11 cellular contexts compared by ENCODE assay signal in genomic region chr15:99365232-99365631, GRCh38.
DNase-seq lines count a peak whose midpoint lies in the region; ATAC-seq, FAIRE-seq and TF ChIP-seq lines count a peak whose summit lies in the region.
"Had no signal": no experiment of that assay in that cellular context is flagged by ENCODE, and none has a peak within 500 bp of the region (broad histone marks: within the 10 kb centered on the region; RNA-seq: fewer than 3 reads in every experiment).

No MANE protein-coding gene starts in this region.

- H3K9me3 ChIP-seq in suprapubic skin = no peaks in the 10 kb centered on the region
- H3K9me3 ChIP-seq: SJSA1 had no signal

- H3K4me3 Mint-ChIP-seq in glutamatergic neuron (ENCODE audit: unreplicated experiment) = no peak overlapping the region
- H3K4me3 Mint-ChIP-seq: activated CD4-positive, alpha-beta T cell treated with anti-CD3 and anti-CD28 coated beads for 36 hours; effector memory CD8-positive, alpha-beta T cell had no signal

- H3K27me3 Mint-ChIP-seq in glutamatergic neuron (ENCODE audit: unreplicated experiment) = peaks cover 2% of the 10 kb centered on the region
- H3K27me3 Mint-ChIP-seq: activated CD4-positive, alpha-beta T cell treated with anti-CD3 and anti-CD28 coated beads for 36 hours; effector memory CD8-positive, alpha-beta T cell had no signal

- H3K9me3 Mint-ChIP-seq in glutamatergic neuron (ENCODE audit: unreplicated experiment) = peaks cover 1% of the 10 kb centered on the region

- WGBS in suprapubic skin = 79% methylated on average over 1 of the region's 1 CpG

- TF ChIP-seq POLR2A in GM12892 (IDR thresholded peaks at IDR 0.05; ENCODE audit: low read depth, low read length) = no peak
- TF ChIP-seq POLR2A in suprapubic skin (IDR thresholded peaks at IDR 0.05) = no peak

- no peak overlapping the region for H3K4me3 ChIP-seq in suprapubic skin
- H3K4me3 ChIP-seq: SJSA1 had no signal

- H3K27ac ChIP-seq in suprapubic skin = no peak overlapping the region
- H3K27ac ChIP-seq: SJSA1 had no signal

- H3K27ac Mint-ChIP-seq in glutamatergic neuron (ENCODE audit: unreplicated experiment) = no peak overlapping the region
- H3K27ac Mint-ChIP-seq: activated CD4-positive, alpha-beta T cell treated with anti-CD3 and anti-CD28 coated beads for 36 hours; effector memory CD8-positive, alpha-beta T cell had no signal

- TF ChIP-seq EP300 in suprapubic skin (IDR thresholded peaks at IDR 0.05) = no peak

- DNase-seq in GM12892 (ENCODE audit: insufficient read length) (no peak), Kasumi-1 (lab: John Stamatoyannopoulos, UW) (peak; percentile 53 to 70), iPS-NIHi7 (ENCODE audit: extremely low spot score) (no peak), NCI-H82 (lab: John Stamatoyannopoulos, UW) (no peak), suprapubic skin (ENCODE audit: low spot score in 2 of 2) (no peak), glutamatergic neuron (no peak)
- DNase-seq: activated CD4-positive, alpha-beta T cell treated with anti-CD3 and anti-CD28 coated beads for 36 hours; effector memory CD8-positive, alpha-beta T cell had no signal

- ATAC-seq in GM19438 (IDR thresholded peaks at IDR 0.05; ENCODE audit: low read depth, unreplicated experiment) = peak; percentile 90
- ATAC-seq in HG02885 (IDR thresholded peaks at IDR 0.05; ENCODE audit: poor library complexity, unreplicated experiment) = peak; percentile 93
- ATAC-seq: activated CD4-positive, alpha-beta T cell treated with anti-CD3 and anti-CD28 coated beads for 36 hours; effector memory CD8-positive, alpha-beta T cell had no signal

- no peaks in the 10 kb centered on the region for H3K27me3 ChIP-seq in suprapubic skin
- H3K27me3 ChIP-seq: SJSA1 had no signal

- peak; percentile 87 for FAIRE-seq in GM12892 (lab: Jason Lieb, UNC)

- no peak for TF ChIP-seq CTCF in suprapubic skin (IDR thresholded peaks at IDR 0.05)
- no peak for TF ChIP-seq CTCF in glutamatergic neuron (IDR thresholded peaks at IDR 0.05; ENCODE audit: partially characterized antibody, unreplicated experiment)

- H3K4me1 ChIP-seq in suprapubic skin = no peaks in the 10 kb centered on the region
- H3K4me1 ChIP-seq: SJSA1 had no signal

- no peaks in the 10 kb centered on the region for H3K4me1 Mint-ChIP-seq in glutamatergic neuron (ENCODE audit: low read depth, unreplicated experiment)

- peaks cover 23% of the 10 kb centered on the region for H3K36me3 ChIP-seq in suprapubic skin
- H3K36me3 ChIP-seq: SJSA1 had no signal

- peaks cover 23% of the 10 kb centered on the region for H3K36me3 Mint-ChIP-seq in glutamatergic neuron (ENCODE audit: unreplicated experiment)

Comparison
In these comparisons a context has a peak if more than half of its experiments do, and no peak if none do; other contexts are left out.
1. DNase-seq: peak in Kasumi-1 (2 of 2); none in GM12892 (single experiment), iPS-NIHi7 (single experiment), NCI-H82 (single experiment), suprapubic skin (0 of 2) and glutamatergic neuron (single experiment).